Comparison of ENCODE assay signal across 23 cellular contexts in the genomic region with DNA sequence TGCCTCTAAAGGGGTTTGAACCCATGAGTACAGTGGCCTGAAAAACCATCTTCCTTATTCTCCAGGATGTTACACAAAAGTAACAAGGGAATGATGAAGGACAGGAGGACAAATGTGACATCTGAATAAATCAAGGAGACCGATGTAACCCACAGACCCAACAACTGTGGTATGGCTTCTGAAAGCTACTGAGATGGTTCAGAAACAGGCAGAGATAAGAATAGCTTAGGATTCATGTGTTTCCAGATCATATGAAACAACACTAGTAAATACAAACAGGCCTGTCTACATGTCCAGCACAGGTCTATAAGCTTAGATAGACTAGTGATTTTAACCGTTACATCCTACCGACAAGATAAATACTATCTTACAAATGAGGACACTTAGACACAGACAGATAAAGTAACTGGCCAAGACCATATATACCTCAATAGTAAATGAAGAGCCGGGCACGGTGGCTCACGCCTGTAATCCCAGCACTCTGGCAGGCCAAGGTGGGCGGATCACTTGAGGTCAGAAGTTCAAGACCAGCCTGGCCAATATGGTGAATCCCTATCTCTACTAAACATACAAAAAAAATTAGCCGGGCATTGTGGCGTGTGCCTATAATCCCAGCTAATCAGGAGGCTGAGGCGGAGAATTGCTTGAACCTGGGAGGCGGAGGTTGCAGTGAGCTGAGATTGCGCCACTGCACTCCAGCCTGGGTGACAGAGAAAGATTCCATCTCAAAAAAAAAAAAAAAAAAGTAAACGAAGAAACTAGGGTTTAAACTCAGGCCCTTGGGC.
DNase-seq lines count a peak whose midpoint lies in the region; ATAC-seq, FAIRE-seq and TF ChIP-seq lines count a peak whose summit lies in the region.
"Had no signal": no experiment of that assay in that cellular context is flagged by ENCODE, and none has a peak within 500 bp of the region (broad histone marks: within the 10 kb centered on the region; RNA-seq: fewer than 3 reads in every experiment).

No MANE protein-coding gene starts in this region.

- H3K4me3 Mint-ChIP-seq in MCF 10A (ENCODE audit: unreplicated experiment), result no peak overlapping the region
- H3K4me3 Mint-ChIP-seq: activated naive CD8-positive, alpha-beta T cell; activated T-helper 17 cell treated with anti-CD3 and anti-CD28 coated beads, Interleukin-2, amount 50 U/mL, for 72 hours; CD4-positive, alpha-beta memory T cell; T-helper 17 cell had no signal

- ATAC-seq in GM21390 (IDR thresholded peaks at IDR 0.05; ENCODE audit: unreplicated experiment), result no peak
- ATAC-seq: activated T-helper 17 cell treated with anti-CD3 and anti-CD28 coated beads, Interleukin-2, amount 50 U/mL, for 72 hours; T-helper 17 cell had no signal

- no peak overlapping the region for H3K27ac Mint-ChIP-seq in MCF 10A (ENCODE audit: low read depth, unreplicated experiment)
- H3K27ac Mint-ChIP-seq: activated naive CD8-positive, alpha-beta T cell; activated T-helper 17 cell treated with anti-CD3 and anti-CD28 coated beads, Interleukin-2, amount 50 U/mL, for 72 hours; CD4-positive, alpha-beta memory T cell; T-helper 17 cell had no signal

- intact Hi-C loops in breast epithelium (cut with DNase I; ENCODE audit: low total_unique reads), result no loop called here
- intact Hi-C loops in MCF 10A (cut with micrococcal nuclease), result loop anchor here (5.0 kb wide), 1 partner anchor 90 kb away; a partner anchor contains a TSS

- FAIRE-seq in urothelium cell line (lab: Jason Lieb, UNC), result no peak
- FAIRE-seq: RCC 7860 had no signal

- H3K4me3 ChIP-seq in breast epithelium, result no peak overlapping the region
- no peak overlapping the region for H3K4me3 ChIP-seq in rectal smooth muscle tissue (ENCODE audit: low read length)
- H3K4me3 ChIP-seq in urinary bladder (ENCODE audit: low read depth, low read length), result no peak overlapping the region
- H3K4me3 ChIP-seq: HAP-1, MG63 had no signal

- H3K27ac ChIP-seq in breast epithelium (peak overlapping the region; percentile 73 to 91), layer of hippocampus (ENCODE audit: low read depth, low read length) (peak overlapping the region; percentile 21), rectal smooth muscle tissue (ENCODE audit: low read depth, low read length) (peak overlapping the region; percentile 73), urinary bladder (ENCODE audit: low read depth) (peak overlapping the region; percentile 30)
- H3K27ac ChIP-seq: neutrophil had no signal

- no peak overlapping the region for H3K9ac ChIP-seq in rectal smooth muscle tissue (ENCODE audit: low read length)

- CTCF ChIA-PET in MCF 10A (lab: Yijun Ruan, JAX), result interaction anchor here (0.9 to 2.6 kb wide), 4 partner anchors 14 to 42 kb away, joined by 3 to 16 read pairs (median 5); no protein-coding TSS in a partner anchor

- DNase-seq in breast epithelium (ENCODE audit: low spot score in 2 of 2) (no peak), MCF 10A (ENCODE audit: unreplicated experiment) (no peak), urothelium cell line (ENCODE audit: low spot score) (no peak)
- no peak for DNase-seq in activated CD4-positive, CD25-positive, alpha-beta regulatory T cell (lab: John Stamatoyannopoulos, UW)
- DNase-seq: 8988T; activated CD8-positive, alpha-beta memory T cell treated with anti-CD3 and anti-CD28 coated beads, Interleukin-2, amount 50 U/mL, for 4 hours; CD4-positive, alpha-beta memory T cell; MG63; NCI-H1417; NCI-H2081 treated with DMSO at 0.1 percent for 48 hours; NCI-H446 treated with DMSO at 0.1 percent for 48 hours; NK-92 treated with Interleukin-12 subunit alpha and Interleukin-12 subunit beta, amount 100 ng/mL, for 24 hours; retina; T-helper 17 cell had no signal

- H3K9me3 Mint-ChIP-seq in MCF 10A (ENCODE audit: unreplicated experiment), result no peaks in the 10 kb centered on the region
- H3K9me3 Mint-ChIP-seq: activated T-helper 17 cell treated with anti-CD3 and anti-CD28 coated beads, Interleukin-2, amount 50 U/mL, for 72 hours; CD4-positive, alpha-beta memory T cell had no signal

- WGBS in urinary bladder, result 63% methylated on average over 13 of the region's 13 CpGs

- H3K4me1 ChIP-seq in breast epithelium (peaks cover 0 to 18% of the 10 kb centered on the region in 2 donors), rectal smooth muscle tissue (ENCODE audit: control insufficient read depth, insufficient read depth, low read length) (peaks cover 56% of the 10 kb centered on the region), urinary bladder (ENCODE audit: insufficient read depth) (no peaks in the 10 kb centered on the region)
- H3K4me1 ChIP-seq: HAP-1 had no signal

- H3K27me3 Mint-ChIP-seq in MCF 10A (ENCODE audit: insufficient read depth, unreplicated experiment), result no peaks in the 10 kb centered on the region

- POLR2A ChIA-PET in MCF 10A (lab: Yijun Ruan, JAX), result no interaction called here

- TF ChIP-seq CTCF in breast epithelium (IDR thresholded peaks at IDR 0.05) (no peak), MCF 10A (IDR thresholded peaks at IDR 0.05; ENCODE audit: unreplicated experiment) (no peak)

- H3K36me3 ChIP-seq in breast epithelium (no peaks in the 10 kb centered on the region), rectal smooth muscle tissue (ENCODE audit: control insufficient read depth, insufficient read depth, low read length) (no peaks in the 10 kb centered on the region), urinary bladder (ENCODE audit: insufficient read depth) (no peaks in the 10 kb centered on the region)
- H3K36me3 ChIP-seq: HAP-1, MG63, neutrophil had no signal

- H3K9me3 ChIP-seq in breast epithelium, result no peaks in the 10 kb centered on the region
- H3K9me3 ChIP-seq: HAP-1, MG63, neutrophil had no signal

- peaks cover 31% of the 10 kb centered on the region for H3K4me1 Mint-ChIP-seq in MCF 10A (ENCODE audit: insufficient read depth, unreplicated experiment)
- H3K4me1 Mint-ChIP-seq: activated T-helper 17 cell treated with anti-CD3 and anti-CD28 coated beads, Interleukin-2, amount 50 U/mL, for 72 hours; CD4-positive, alpha-beta memory T cell had no signal

- TF ChIP-seq POLR2A in breast epithelium (IDR thresholded peaks at IDR 0.05), result no peak

- H3K36me3 Mint-ChIP-seq in MCF 10A (ENCODE audit: insufficient read depth, unreplicated experiment), result no peaks in the 10 kb centered on the region
- H3K36me3 Mint-ChIP-seq: activated naive CD8-positive, alpha-beta T cell; CD4-positive, alpha-beta memory T cell had no signal

- BruUV-seq in MCF 10A (replicated peaks; lab: Mats Ljungman, UMichigan), result no TSS peak

- H3K27me3 ChIP-seq in breast epithelium (no peaks in the 10 kb centered on the region), layer of hippocampus (ENCODE audit: control insufficient read depth, insufficient read depth, low read length) (no peaks in the 10 kb centered on the region), rectal smooth muscle tissue (ENCODE audit: control insufficient read depth, insufficient read depth, low read length) (no peaks in the 10 kb centered on the region)
- H3K27me3 ChIP-seq: neutrophil had no signal

Comparison
In these comparisons a context has a peak if more than half of its experiments do, and no peak if none do; other contexts are left out.
1. H3K27ac ChIP-seq: peak in every context shown above with its lines; median percentile 82 in breast epithelium; 73 in rectal smooth muscle tissue; 30 in urinary bladder; 21 in layer of hippocampus.